ENCODE assay signal across 20 cellular contexts in genomic region chr4:5701971-5702370, GRCh38. TPM values are rescaled to one million over a fixed set of nuclear protein-coding genes. Genes with fewer than 3 reads are reported as not detected.
"Had no signal": no experiment of that assay in that cellular context is flagged by ENCODE, and none has a peak within 500 bp of the region (broad histone marks: within the 10 kb centered on the region; RNA-seq: fewer than 3 reads in every experiment).

No MANE protein-coding gene starts in this region.

- H3K27me3 ChIP-seq: pancreas, suprapubic skin, tibial artery, uterus had no signal

- H3K27ac ChIP-seq: left ventricle myocardium inferior, pancreas, prostate gland, spleen, suprapubic skin, thoracic aorta, tibial artery, uterus had no signal

- H3K27ac Mint-ChIP-seq: naive thymus-derived CD8-positive, alpha-beta T cell; nephron; stimulated activated effector memory CD8-positive, alpha-beta T cell treated with anti-CD3 and anti-CD28 coated beads, Interleukin-12 subunit alpha, Interleukin-12 subunit beta, amount 100 ng/mL, for 72 hours; stimulated activated naive CD8-positive, alpha-beta T cell treated with anti-CD3 and anti-CD28 coated beads, Interleukin-15, Interleukin-2, amounts not matched to agents 100 ng/mL and 50 ng/mL, for 24 hours; type B pancreatic cell had no signal

- H3K4me1 ChIP-seq: prostate gland had no signal

- H3K27me3 Mint-ChIP-seq: type B pancreatic cell had no signal

- H3K9me3 ChIP-seq: left ventricle myocardium inferior, pancreas, prostate gland, suprapubic skin, thoracic aorta, tibial artery, uterus had no signal

- DNase-seq: left ventricle myocardium inferior; mesendoderm; naive thymus-derived CD8-positive, alpha-beta T cell; pancreas; retina; right cardiac atrium; small intestine; spleen; stimulated activated CD4-positive, alpha-beta T cell treated with anti-CD3 and anti-CD28 coated beads, Interleukin-4, amount 100 ng/mL, for 24 hours; stimulated activated naive CD4-positive, alpha-beta T cell; uterus had no signal

- H3K36me3 ChIP-seq: left ventricle myocardium inferior, pancreas, prostate gland, spleen, uterus had no signal

- H3K4me3 Mint-ChIP-seq: naive thymus-derived CD8-positive, alpha-beta T cell; nephron; stimulated activated effector memory CD8-positive, alpha-beta T cell treated with anti-CD3 and anti-CD28 coated beads, Interleukin-12 subunit alpha, Interleukin-12 subunit beta, amount 100 ng/mL, for 72 hours; stimulated activated naive CD8-positive, alpha-beta T cell treated with anti-CD3 and anti-CD28 coated beads, Interleukin-15, Interleukin-2, amounts not matched to agents 100 ng/mL and 50 ng/mL, for 24 hours; type B pancreatic cell had no signal

- H3K36me3 Mint-ChIP-seq: stimulated activated effector memory CD8-positive, alpha-beta T cell treated with anti-CD3 and anti-CD28 coated beads, Interleukin-12 subunit alpha, Interleukin-12 subunit beta, amount 100 ng/mL, for 72 hours had no signal

- H3K4me3 ChIP-seq: left ventricle myocardium inferior, lung, pancreas, prostate gland, spleen, suprapubic skin, thoracic aorta, tibial artery, uterus had no signal

RNA-seq across cellular contexts. Expression of gene EVC, which starts 9.0 kb away (rescaled TPM):
- polyA plus RNA-seq: naive thymus-derived CD8-positive, alpha-beta T cell had no signal
